33 cellular contexts compared by ENCODE assay signal in the genomic region with DNA sequence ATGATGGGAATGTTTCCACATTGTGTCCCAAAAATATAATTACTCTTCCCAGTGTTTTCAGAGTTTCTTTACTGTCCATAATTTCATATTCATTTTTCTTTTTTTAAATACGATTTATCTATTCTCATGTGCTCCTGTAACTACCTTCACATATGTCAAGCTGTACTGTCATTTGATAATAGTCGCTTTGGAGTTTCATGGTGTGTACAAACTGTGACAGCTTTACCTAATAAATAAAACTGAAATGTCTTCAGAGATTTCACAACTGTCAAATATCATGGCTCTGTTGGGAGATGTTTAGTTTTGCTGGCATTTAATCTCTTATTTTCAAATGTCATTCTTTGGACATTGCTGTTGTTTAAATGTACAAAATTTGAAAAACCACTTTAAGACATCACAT.
"Had no signal": no experiment of that assay in that cellular context is flagged by ENCODE, and none has a peak within 500 bp of the region (broad histone marks: within the 10 kb centered on the region; RNA-seq: fewer than 3 reads in every experiment).

No MANE protein-coding gene starts in this region.

- DNase-seq: Karpas-422, Kasumi-1, MG63, MM.1S, NCI-H1048, NCI-H1092, NCI-H1092 treated with DMSO at 0.1 percent for 48 hours, NCI-H1105, NCI-H1105 treated with DMSO at 0.1 percent for 48 hours, NCI-H1417, NCI-H1417 treated with DMSO at 0.1 percent for 48 hours, NCI-H1436, NCI-H1436 treated with DMSO at 0.1 percent for 48 hours, NCI-H146, NCI-H1694, NCI-H1694 treated with DMSO at 0.1 percent for 48 hours, NCI-H187, NCI-H187 treated with DMSO at 0.1 percent for 48 hours, NCI-H1930, NCI-H2029, NCI-H2029 treated with DMSO at 0.1 percent for 48 hours, NCI-H2081, NCI-H2081 treated with DMSO at 0.1 percent for 48 hours, NCI-H2107, NCI-H2171, NCI-H2171 treated with DMSO at 0.1 percent for 48 hours, NCI-H2227 treated with DMSO at 0.1 percent for 48 hours, NCI-H226, NCI-H345, NCI-H446, NCI-H446 treated with DMSO at 0.1 percent for 48 hours, NCI-H510A, NCI-H510A treated with DMSO at 0.1 percent for 48 hours had no signal

- H3K4me3 ChIP-seq: MG63 had no signal

- H3K27me3 ChIP-seq: MG63 had no signal
